ENCODE assay signal across 9 cellular contexts in the genomic region with DNA sequence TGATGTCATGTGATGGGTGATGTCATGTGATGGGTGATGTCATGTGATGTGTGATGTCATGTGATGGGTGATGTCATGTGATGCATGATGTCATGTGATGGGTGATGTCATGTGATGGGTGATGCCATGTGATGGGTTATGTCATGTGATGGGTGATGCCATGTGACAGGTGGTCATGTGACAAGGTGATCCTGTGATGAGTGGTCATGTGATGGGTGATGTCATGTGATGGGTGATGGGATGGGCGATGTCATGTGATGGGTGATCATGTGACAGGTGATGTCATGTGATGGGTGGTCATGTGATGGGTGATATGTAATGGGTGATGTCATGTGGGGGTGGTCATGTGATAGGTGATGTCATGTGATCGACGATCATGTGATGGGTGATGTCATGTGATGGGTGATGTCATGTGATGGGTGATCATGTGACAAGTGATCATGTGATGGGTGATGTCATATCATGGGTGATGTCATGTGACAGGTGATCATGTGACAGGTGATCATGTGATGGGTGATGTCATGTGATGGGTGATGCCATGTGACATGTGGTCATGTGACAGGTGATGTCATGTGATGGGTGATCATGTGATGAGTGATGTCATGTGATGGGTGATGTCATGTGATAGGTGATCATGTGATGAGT. TPM values are rescaled to one million over a fixed set of nuclear protein-coding genes. Genes with fewer than 3 reads are reported as not detected.
DNase-seq lines count a peak whose midpoint lies in the region; ATAC-seq and TF ChIP-seq lines count a peak whose summit lies in the region.
"Had no signal": no experiment of that assay in that cellular context is flagged by ENCODE, and none has a peak within 500 bp of the region (broad histone marks: within the 10 kb centered on the region; RNA-seq: fewer than 3 reads in every experiment).

No MANE protein-coding gene starts in this region.

- H3K4me3 Mint-ChIP-seq in nephron progenitor cell = no peak overlapping the region

- peaks cover 58% of the 10 kb centered on the region for H3K27me3 Mint-ChIP-seq in nephron progenitor cell (ENCODE audit: low read depth, poor library complexity)

- no peak for TF ChIP-seq CTCF in nephron progenitor cell (IDR thresholded peaks at IDR 0.05)

- H3K36me3 Mint-ChIP-seq in nephron progenitor cell (ENCODE audit: low read depth) = peaks cover 5% of the 10 kb centered on the region

- H3K9me3 Mint-ChIP-seq in nephron progenitor cell = peaks cover 35% of the 10 kb centered on the region

- H3K27ac Mint-ChIP-seq in nephron progenitor cell = peak overlapping the region; percentile 97

- H3K4me1 Mint-ChIP-seq in nephron progenitor cell = peaks cover 20% of the 10 kb centered on the region

- peak; percentile 15 for DNase-seq in activated CD4-positive, CD25-positive, alpha-beta regulatory T cell treated with anti-CD3 and anti-CD28 coated beads, Interleukin-2, amount 50 U/mL, for 16 hours (ENCODE audit: low read depth, low spot score)
- no peak for DNase-seq in activated CD4-positive, CD25-positive, alpha-beta regulatory T cell treated with anti-CD3 and anti-CD28 coated beads, Interleukin-2, amount 50 U/mL, for 72 hours
- DNase-seq in RPMI7951 (ENCODE audit: low read depth) = peak; percentile 65
- DNase-seq in brain pericyte (ENCODE audit: low read depth, low spot score) = peak; percentile 73
- DNase-seq in nephron progenitor cell = no peak
- no peak for DNase-seq in SHP77 (lab: John Stamatoyannopoulos, UW)

- no peak for ATAC-seq in HG02885 (IDR thresholded peaks at IDR 0.05; ENCODE audit: poor library complexity, unreplicated experiment)
- ATAC-seq in HG02759 (IDR thresholded peaks at IDR 0.05; ENCODE audit: unreplicated experiment) = no peak

RNA-seq across cellular contexts. Expression of gene CD300LB, which starts 17.2 kb away (rescaled TPM):
- total RNA-seq in RPMI7951 (2014; rRNA removed; shearing (Covaris generic)) = not detected in 2 replicates
- total RNA-seq: T-helper 2 cell treated with Interferon-gamma antibody and Interleukin-4, amounts not matched to agents 100 ng/mL and 5 ng/mL, for 36 hours had no signal

RNA-seq across cellular contexts. Expression of gene CD300C, which starts 31.8 kb away (rescaled TPM):
- total RNA-seq in RPMI7951 (2014; rRNA removed; shearing (Covaris generic)) = not detected in 2 replicates

RNA-seq across cellular contexts. Expression of gene CD300A, which starts 47.7 kb away (rescaled TPM):
- total RNA-seq in RPMI7951 (2014; rRNA removed; shearing (Covaris generic)) = not detected in 2 replicates

RNA-seq across cellular contexts. Expression of gene CD300H, which starts 53.2 kb away (rescaled TPM):
- not detected in 2 replicates for total RNA-seq in RPMI7951 (2014; rRNA removed; shearing (Covaris generic))
- total RNA-seq: T-helper 2 cell treated with Interferon-gamma antibody and Interleukin-4, amounts not matched to agents 100 ng/mL and 5 ng/mL, for 36 hours had no signal

Comparison
In these comparisons a context has a peak if more than half of its experiments do, and no peak if none do; other contexts are left out.
1. DNase-seq: peak in activated CD4-positive, CD25-positive, alpha-beta regulatory T cell treated with anti-CD3 and anti-CD28 coated beads, Interleukin-2, amount 50 U/mL, for 16 hours (single experiment), RPMI7951 (single experiment) and brain pericyte (single experiment); none in activated CD4-positive, CD25-positive, alpha-beta regulatory T cell treated with anti-CD3 and anti-CD28 coated beads, Interleukin-2, amount 50 U/mL, for 72 hours (single experiment), nephron progenitor cell (single experiment) and SHP77 (0 of 2).